Comparison of ENCODE assay signal across 11 cellular contexts in genomic region chr14:95488376-95489162, GRCh38. TPM values are rescaled to one million over a fixed set of nuclear protein-coding genes. Genes with fewer than 3 reads are reported as not detected.
DNase-seq lines count a peak whose midpoint lies in the region; ATAC-seq and TF ChIP-seq lines count a peak whose summit lies in the region.
"Had no signal": no experiment of that assay in that cellular context is flagged by ENCODE, and none has a peak within 500 bp of the region (broad histone marks: within the 10 kb centered on the region; RNA-seq: fewer than 3 reads in every experiment).

No MANE protein-coding gene starts in this region.

- TF ChIP-seq CTCF in breast epithelium (IDR thresholded peaks at IDR 0.05) (no peak), testis (IDR thresholded peaks at IDR 0.05) (no peak)

- H3K36me3 ChIP-seq in breast epithelium (no peaks in the 10 kb centered on the region), testis (ENCODE audit: low read depth, missing control alignments) (no peaks in the 10 kb centered on the region)

- intact Hi-C loops in activated CD4-positive, alpha-beta T cell treated with anti-CD3 and anti-CD28 coated beads, Interleukin-2, amount 10 ng/mL, durations not matched to agents 24 days and 14 days (cut with micrococcal nuclease), result no loop called here
- intact Hi-C loops in breast epithelium (cut with DNase I; ENCODE audit: low total_unique reads) (no loop called here), testis (cut with DNase I; ENCODE audit: low total_unique reads) (no loop called here)

- no peaks in the 10 kb centered on the region for H3K9me3 ChIP-seq in breast epithelium
- H3K9me3 ChIP-seq in testis, result no peaks in the 10 kb centered on the region
- H3K9me3 ChIP-seq: A549 had no signal

- peaks cover 36% of the 10 kb centered on the region for H3K4me1 Mint-ChIP-seq in activated CD4-positive, alpha-beta T cell treated with anti-CD3 and anti-CD28 coated beads, Interleukin-2, amount 10 ng/mL, durations not matched to agents 24 days and 14 days
- peaks cover 59% of the 10 kb centered on the region for H3K4me1 Mint-ChIP-seq in memory B cell

- H3K27ac ChIP-seq in breast epithelium (peak overlapping the region; percentile 74), testis (peak overlapping the region; percentile 55 to 61)
- H3K27ac ChIP-seq: A549 had no signal

- H3K4me1 ChIP-seq in breast epithelium, result peaks cover 7 to 25% of the 10 kb centered on the region in 2 donors
- peaks cover 27% of the 10 kb centered on the region for H3K4me1 ChIP-seq in testis

- no peak for TF ChIP-seq POLR2A in breast epithelium (IDR thresholded peaks at IDR 0.05)
- TF ChIP-seq POLR2A in testis (IDR thresholded peaks at IDR 0.05), result no peak

- H3K36me3 Mint-ChIP-seq in activated CD4-positive, alpha-beta T cell treated with anti-CD3 and anti-CD28 coated beads, Interleukin-2, amount 10 ng/mL, durations not matched to agents 24 days and 14 days (ENCODE audit: low read depth), result peaks cover 32% of the 10 kb centered on the region
- peaks cover 12% of the 10 kb centered on the region for H3K36me3 Mint-ChIP-seq in memory B cell

- no peaks in the 10 kb centered on the region for H3K27me3 Mint-ChIP-seq in activated CD4-positive, alpha-beta T cell treated with anti-CD3 and anti-CD28 coated beads, Interleukin-2, amount 10 ng/mL, durations not matched to agents 24 days and 14 days
- no peaks in the 10 kb centered on the region for H3K27me3 Mint-ChIP-seq in memory B cell

- H3K27me3 ChIP-seq in breast epithelium, result no peaks in the 10 kb centered on the region
- H3K27me3 ChIP-seq in testis, result no peaks in the 10 kb centered on the region

- peaks cover 5% of the 10 kb centered on the region for H3K9me3 Mint-ChIP-seq in activated CD4-positive, alpha-beta T cell treated with anti-CD3 and anti-CD28 coated beads, Interleukin-2, amount 10 ng/mL, durations not matched to agents 24 days and 14 days
- no peaks in the 10 kb centered on the region for H3K9me3 Mint-ChIP-seq in memory B cell

- no peak overlapping the region for H3K4me3 ChIP-seq in breast epithelium
- no peak overlapping the region for H3K4me3 ChIP-seq in testis
- H3K4me3 ChIP-seq: A549 had no signal

- no peak overlapping the region for H3K4me3 Mint-ChIP-seq in activated CD4-positive, alpha-beta T cell treated with anti-CD3 and anti-CD28 coated beads, Interleukin-2, amount 10 ng/mL, durations not matched to agents 24 days and 14 days
- peak overlapping the region; percentile 5 for H3K4me3 Mint-ChIP-seq in memory B cell

- peak overlapping the region; percentile 51 for H3K27ac Mint-ChIP-seq in activated CD4-positive, alpha-beta T cell treated with anti-CD3 and anti-CD28 coated beads, Interleukin-2, amount 10 ng/mL, durations not matched to agents 24 days and 14 days
- H3K27ac Mint-ChIP-seq in memory B cell, result peak overlapping the region; percentile 77

- no peak for ATAC-seq in memory B cell (ENCODE audit: low read depth)
- ATAC-seq in GM21786 (IDR thresholded peaks at IDR 0.05; ENCODE audit: unreplicated experiment), result no peak
- ATAC-seq: A549 had no signal

- DNase-seq in activated CD4-positive, alpha-beta T cell treated with anti-CD3 and anti-CD28 coated beads, Interleukin-2, amount 10 ng/mL, durations not matched to agents 24 days and 14 days, result no peak
- DNase-seq in activated CD4-positive, alpha-beta T cell treated with anti-CD3 and anti-CD28 coated beads, Interleukin-2, amount 50 U/mL, for 1 hour, result no peak
- DNase-seq in breast epithelium (ENCODE audit: low spot score in 2 of 2), result peak in 1 of 2 donors; percentile 64
- DNase-seq in memory B cell (ENCODE audit: low spot score in 2 of 2), result no peak
- DNase-seq in testis, result no peak
- no peak for DNase-seq in cerebellum (ENCODE audit: low spot score)
- DNase-seq in foreskin melanocyte, result no peak
- DNase-seq: activated T-cell treated with anti-CD3 and anti-CD28 coated beads for 4 hours, NCI-H524 treated with DMSO at 0.1 percent for 48 hours had no signal

- 64 to 67% methylated on average over 5 to 6 of the region's 6 CpGs for WGBS in testis, 2 donors

RNA-seq across cellular contexts. Expression of gene SYNE3, which starts 27.9 kb away (rescaled TPM):
- total RNA-seq in activated CD4-positive, alpha-beta T cell treated with anti-CD3 and anti-CD28 coated beads, Interleukin-2, amount 10 ng/mL, durations not matched to agents 24 days and 14 days, result 45.2 and 46.3 TPM in 2 replicates
- total RNA-seq in breast epithelium, result 100 to 1,000 TPM in 1 of 3 donors, 10 to 100 TPM in 2; 13.5 to 112 (median 22.0) TPM
- 10 to 100 TPM; 37.6 to 38.9 TPM for total RNA-seq in testis
- 8.3 TPM for polyA plus RNA-seq in testis (ENCODE audit: insufficient read depth, low read depth, low replicate concordance)
- total RNA-seq in cerebellum, result 3.0 TPM

RNA-seq across cellular contexts. Expression of gene GLRX5, which starts 46.3 kb away (rescaled TPM):
- total RNA-seq in activated CD4-positive, alpha-beta T cell treated with anti-CD3 and anti-CD28 coated beads, Interleukin-2, amount 10 ng/mL, durations not matched to agents 24 days and 14 days, result 43.7 and 45.6 TPM in 2 replicates
- 10 to 100 TPM; 29.1 to 36.1 (median 33.6) TPM for total RNA-seq in breast epithelium
- 10 to 100 TPM; 83.9 to 95.0 TPM for total RNA-seq in testis
- 101 TPM for polyA plus RNA-seq in testis (ENCODE audit: insufficient read depth, low read depth, low replicate concordance)
- total RNA-seq in cerebellum, result 20.3 TPM
